ENCODE assay signal across 23 cellular contexts in genomic region chr3:14275962-14276909, GRCh38.
"Had no signal": no experiment of that assay in that cellular context is flagged by ENCODE, and none has a peak within 500 bp of the region (broad histone marks: within the 10 kb centered on the region; RNA-seq: fewer than 3 reads in every experiment).

No MANE protein-coding gene starts in this region.

- H3K4me3 Mint-ChIP-seq: activated CD4-positive, alpha-beta memory T cell treated with anti-CD3 and anti-CD28 coated beads, Interleukin-2, amount 10 ng/mL, durations not matched to agents 7 days and 5 days; activated CD4-positive, alpha-beta T cell treated with anti-CD3 and anti-CD28 coated beads, Interleukin-2, amount 10 ng/mL, durations not matched to agents 24 days and 14 days; activated CD8-positive, alpha-beta memory T cell treated with anti-CD3 and anti-CD28 coated beads, Interleukin-2, amount 10 ng/mL, durations not matched to agents 7 days and 5 days; activated naive CD8-positive, alpha-beta T cell treated with anti-CD3 and anti-CD28 coated beads, Interleukin-2, amount 50 U/mL, for 24 hours; activated T-helper 1 cell treated with anti-CD3 and anti-CD28 coated beads, Interleukin-12 subunit alpha, Interleukin-12 subunit beta, Interleukin-2, Interleukin-4 antibody, amounts not matched to agents 30 ng/mL and 10 ng/mL and 1 ng/mL, durations not matched to agents 14 hours and 24 hours and 36 hours; mesothelial cell of epicardium; naive thymus-derived CD8-positive, alpha-beta T cell; neural progenitor cell had no signal

- H3K36me3 ChIP-seq: heart left ventricle, lower lobe of right lung, neural progenitor cell, ovary, prostate gland, upper lobe of right lung had no signal

- H3K9ac ChIP-seq: neural progenitor cell had no signal

- H3K9me3 ChIP-seq: heart left ventricle, lower lobe of right lung, ovary, prostate gland, upper lobe of right lung had no signal

- H3K4me3 ChIP-seq: coronary artery, heart left ventricle, lower lobe of right lung, neural progenitor cell, ovary, prostate gland, upper lobe of right lung had no signal

- H3K4me1 Mint-ChIP-seq: activated CD4-positive, alpha-beta memory T cell treated with anti-CD3 and anti-CD28 coated beads, Interleukin-2, amount 10 ng/mL, durations not matched to agents 7 days and 5 days; activated CD4-positive, alpha-beta T cell treated with anti-CD3 and anti-CD28 coated beads, Interleukin-2, amount 10 ng/mL, durations not matched to agents 24 days and 14 days; activated CD8-positive, alpha-beta memory T cell treated with anti-CD3 and anti-CD28 coated beads, Interleukin-2, amount 10 ng/mL, durations not matched to agents 7 days and 5 days; activated naive CD8-positive, alpha-beta T cell treated with anti-CD3 and anti-CD28 coated beads, Interleukin-2, amount 50 U/mL, for 24 hours had no signal

- H3K27me3 ChIP-seq: neural progenitor cell, ovary, upper lobe of right lung had no signal

- H3K27ac Mint-ChIP-seq: activated CD4-positive, alpha-beta memory T cell treated with anti-CD3 and anti-CD28 coated beads, Interleukin-2, amount 10 ng/mL, durations not matched to agents 7 days and 5 days; activated CD4-positive, alpha-beta T cell treated with anti-CD3 and anti-CD28 coated beads, Interleukin-2, amount 10 ng/mL, durations not matched to agents 24 days and 14 days; activated CD8-positive, alpha-beta memory T cell treated with anti-CD3 and anti-CD28 coated beads, Interleukin-2, amount 10 ng/mL, durations not matched to agents 7 days and 5 days; activated naive CD8-positive, alpha-beta T cell treated with anti-CD3 and anti-CD28 coated beads, Interleukin-2, amount 50 U/mL, for 24 hours; activated T-helper 1 cell treated with anti-CD3 and anti-CD28 coated beads, Interleukin-12 subunit alpha, Interleukin-12 subunit beta, Interleukin-2, Interleukin-4 antibody, amounts not matched to agents 30 ng/mL and 10 ng/mL and 1 ng/mL, durations not matched to agents 14 hours and 24 hours and 36 hours; mesothelial cell of epicardium; naive thymus-derived CD8-positive, alpha-beta T cell had no signal

- H2AFZ ChIP-seq: neural progenitor cell had no signal

- H3K27ac ChIP-seq: coronary artery, epithelial cell of prostate, heart left ventricle, lower lobe of right lung, neural progenitor cell, ovary, prostate gland, upper lobe of right lung had no signal

- DNase-seq: activated CD4-positive, alpha-beta T cell treated with anti-CD3 and anti-CD28 coated beads, Interleukin-2, amount 10 ng/mL, durations not matched to agents 24 days and 14 days; activated CD8-positive, alpha-beta memory T cell treated with anti-CD3 and anti-CD28 coated beads, Interleukin-2, amount 10 ng/mL, durations not matched to agents 7 days and 5 days; activated gamma-delta T cell; activated naive CD4-positive, alpha-beta T cell treated with anti-CD3 and anti-CD28 coated beads, Interleukin-2, amount 50 U/mL, for 16 hours; activated naive CD8-positive, alpha-beta T cell treated with anti-CD3 and anti-CD28 coated beads, Interleukin-2, amount 50 U/mL, for 24 hours; cerebellar nuclear complex; heart left ventricle; lower lobe of right lung; right cardiac atrium; stimulated activated CD4-positive, alpha-beta T cell treated with anti-CD3 and anti-CD28 coated beads, Interleukin-12 subunit alpha, Interleukin-12 subunit beta, amount 100 ng/mL, for 4 hours; stimulated activated CD4-positive, alpha-beta T cell treated with anti-CD3 and anti-CD28 coated beads, Interleukin-4, amount 100 ng/mL, for 4 hours; upper lobe of right lung had no signal

- H3K4me1 ChIP-seq: heart left ventricle, lower lobe of right lung, prostate gland, upper lobe of right lung had no signal

- H3K4me2 ChIP-seq: neural progenitor cell had no signal

- ATAC-seq: activated CD4-positive, CD25-positive, alpha-beta regulatory T cell treated with anti-CD3 and anti-CD28 coated beads, Interleukin-2, amount 50 U/mL, for 24 hours; activated CD8-positive, alpha-beta memory T cell treated with anti-CD3 and anti-CD28 coated beads, Interleukin-2, amount 10 ng/mL, durations not matched to agents 7 days and 5 days; activated naive CD8-positive, alpha-beta T cell treated with anti-CD3 and anti-CD28 coated beads, Interleukin-2, amount 50 U/mL, for 24 hours; heart left ventricle; naive thymus-derived CD8-positive, alpha-beta T cell; right cardiac atrium; stimulated activated naive CD8-positive, alpha-beta T cell treated with anti-CD3 and anti-CD28 coated beads, Interleukin-15, Interleukin-2, amounts not matched to agents 100 U/mL and 50 U/mL, for 24 hours; upper lobe of right lung had no signal

- H3K36me3 Mint-ChIP-seq: activated CD8-positive, alpha-beta memory T cell treated with anti-CD3 and anti-CD28 coated beads, Interleukin-2, amount 10 ng/mL, durations not matched to agents 7 days and 5 days; mesothelial cell of epicardium; naive thymus-derived CD8-positive, alpha-beta T cell; neural progenitor cell had no signal

- H3K9me3 Mint-ChIP-seq: activated CD4-positive, alpha-beta memory T cell treated with anti-CD3 and anti-CD28 coated beads, Interleukin-2, amount 10 ng/mL, durations not matched to agents 7 days and 5 days; activated CD4-positive, alpha-beta T cell treated with anti-CD3 and anti-CD28 coated beads, Interleukin-2, amount 10 ng/mL, durations not matched to agents 24 days and 14 days; activated naive CD8-positive, alpha-beta T cell treated with anti-CD3 and anti-CD28 coated beads, Interleukin-2, amount 50 U/mL, for 24 hours; activated T-helper 1 cell treated with anti-CD3 and anti-CD28 coated beads, Interleukin-12 subunit alpha, Interleukin-12 subunit beta, Interleukin-2, Interleukin-4 antibody, amounts not matched to agents 30 ng/mL and 10 ng/mL and 1 ng/mL, durations not matched to agents 14 hours and 24 hours and 36 hours; mesothelial cell of epicardium; naive thymus-derived CD8-positive, alpha-beta T cell; neural progenitor cell had no signal
